In the genomic region with DNA sequence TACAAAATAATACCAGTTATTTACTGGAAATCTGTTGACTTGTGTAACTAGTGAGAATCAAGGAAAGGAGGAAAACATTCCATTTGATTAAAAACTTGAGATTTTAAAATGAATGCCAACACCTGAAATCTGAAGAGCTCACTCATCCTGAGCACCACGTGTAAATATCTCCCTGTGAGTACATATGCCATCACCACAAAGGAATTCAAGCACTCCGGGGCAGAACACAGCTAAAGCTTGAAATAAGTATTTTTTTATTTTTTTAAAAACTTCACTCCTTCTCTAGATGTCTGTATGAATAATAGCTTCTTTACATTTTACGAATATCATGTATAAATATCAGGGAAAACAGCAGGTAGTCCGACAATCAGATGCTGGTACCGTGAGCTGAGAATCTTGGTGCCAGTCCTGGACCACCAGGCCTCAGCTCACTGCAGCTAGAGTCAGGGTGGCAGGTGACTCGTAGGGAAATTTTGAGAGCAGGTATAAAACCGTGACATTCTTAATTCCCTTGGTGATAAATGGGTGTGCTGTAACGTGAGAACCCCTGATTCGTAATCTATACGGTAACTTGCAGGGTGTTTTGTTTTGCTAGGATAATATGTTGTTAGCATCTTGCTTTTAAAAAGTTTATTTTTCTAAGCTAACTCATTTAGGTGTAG, we compare ENCODE assay signal across 10 cellular contexts. TPM values are rescaled to one million over a fixed set of nuclear protein-coding genes. Genes with fewer than 3 reads are reported as not detected.
DNase-seq lines count a peak whose midpoint lies in the region; ATAC-seq and TF ChIP-seq lines count a peak whose summit lies in the region.
"Had no signal": no experiment of that assay in that cellular context is flagged by ENCODE, and none has a peak within 500 bp of the region (broad histone marks: within the 10 kb centered on the region; RNA-seq: fewer than 3 reads in every experiment).

No MANE protein-coding gene starts in this region.

- H4K8ac ChIP-seq in trophoblast cell (ENCODE audit: low read depth, low read length) = no peak overlapping the region

- H2BK12ac ChIP-seq in trophoblast cell (ENCODE audit: low read length) = no peak overlapping the region

- no peaks in the 10 kb centered on the region for H3K27me3 Mint-ChIP-seq in activated T-cell treated with anti-CD3 and anti-CD28 coated beads, Interleukin-2, amount 50 U/mL, for 24 hours

- no peak overlapping the region for H2AFZ ChIP-seq in trophoblast cell (ENCODE audit: insufficient read depth, low read length, poor library complexity)

- H3K14ac ChIP-seq in trophoblast cell (ENCODE audit: low read length) = no peak overlapping the region

- no peak overlapping the region for H3K27ac Mint-ChIP-seq in activated T-cell treated with anti-CD3 and anti-CD28 coated beads, Interleukin-2, amount 50 U/mL, for 24 hours

- no peak for TF ChIP-seq POLR2A in suprapubic skin (IDR thresholded peaks at IDR 0.05)

- H3K79me2 ChIP-seq in trophoblast cell (ENCODE audit: control insufficient read depth, insufficient read depth, low read length, poor library complexity) = no peaks in the 10 kb centered on the region

- H3K9ac ChIP-seq in trophoblast cell (ENCODE audit: low read length) = no peak overlapping the region

- no peak overlapping the region for H3K18ac ChIP-seq in trophoblast cell (ENCODE audit: low read length)

- no peak overlapping the region for H4K12ac ChIP-seq in trophoblast cell (ENCODE audit: low read depth, low read length)

- H2BK120ac ChIP-seq in trophoblast cell (ENCODE audit: insufficient read depth, low read length, poor library complexity) = no peak overlapping the region

- no CpG with 5 or more reads among the region's 10 CpGs for WGBS in trophoblast cell (ENCODE audit: extremely low coverage, insufficient coverage, insufficient read length)
- 66% methylated on average over 10 of the region's 10 CpGs for WGBS in suprapubic skin

- no peak overlapping the region for H3K27ac ChIP-seq in trophoblast cell (ENCODE audit: low read depth, low read length)
- no peak overlapping the region for H3K27ac ChIP-seq in suprapubic skin

- H3K27me3 ChIP-seq in trophoblast cell (ENCODE audit: insufficient read depth, low read length) = no peaks in the 10 kb centered on the region
- H3K27me3 ChIP-seq in suprapubic skin = no peaks in the 10 kb centered on the region

- no peak for TF ChIP-seq EP300 in suprapubic skin (IDR thresholded peaks at IDR 0.05)

- no peak overlapping the region for H3K23ac ChIP-seq in trophoblast cell (ENCODE audit: low read length)

- no peak overlapping the region for H2AK5ac ChIP-seq in trophoblast cell (ENCODE audit: low read length)

- H3K9me3 Mint-ChIP-seq in activated T-cell treated with anti-CD3 and anti-CD28 coated beads, Interleukin-2, amount 50 U/mL, for 24 hours = no peaks in the 10 kb centered on the region

- H3K9me3 ChIP-seq in trophoblast cell (ENCODE audit: insufficient read depth, low read depth, low read length) (no peaks in the 10 kb centered on the region), suprapubic skin (no peaks in the 10 kb centered on the region)

- H3K4ac ChIP-seq in trophoblast cell (ENCODE audit: low read depth, low read length) = no peak overlapping the region

- H3K4me3 ChIP-seq in trophoblast cell (ENCODE audit: low read depth, low read length) (no peak overlapping the region), suprapubic skin (no peak overlapping the region)

- no peak for ATAC-seq in GM18868 (IDR thresholded peaks at IDR 0.05; ENCODE audit: unreplicated experiment)

- H3K4me1 Mint-ChIP-seq in activated T-cell treated with anti-CD3 and anti-CD28 coated beads, Interleukin-2, amount 50 U/mL, for 24 hours (ENCODE audit: low read depth) = peaks cover 35% of the 10 kb centered on the region

- no peak overlapping the region for H4K91ac ChIP-seq in trophoblast cell (ENCODE audit: low read depth, low read length)

- no peak overlapping the region for H2BK5ac ChIP-seq in trophoblast cell (ENCODE audit: low read depth, low read length, poor library complexity)

- H3K79me1 ChIP-seq in trophoblast cell (ENCODE audit: low read length) = no peaks in the 10 kb centered on the region

- H3K4me1 ChIP-seq in trophoblast cell (ENCODE audit: control insufficient read depth in 1 of 2, insufficient read depth in 2 of 2, low read length in 2 of 2) (peaks cover 0 to 3% of the 10 kb centered on the region in 2 experiments), suprapubic skin (no peaks in the 10 kb centered on the region)

- no peak overlapping the region for H3K4me3 Mint-ChIP-seq in activated T-cell treated with anti-CD3 and anti-CD28 coated beads, Interleukin-2, amount 50 U/mL, for 24 hours

- H3K36me3 ChIP-seq in trophoblast cell (ENCODE audit: control insufficient read depth in 1 of 2, insufficient read depth in 2 of 2, low read length in 2 of 2) = no peaks in the 10 kb centered on the region
- no peaks in the 10 kb centered on the region for H3K36me3 ChIP-seq in suprapubic skin

- peaks cover 16% of the 10 kb centered on the region for H3K36me3 Mint-ChIP-seq in activated T-cell treated with anti-CD3 and anti-CD28 coated beads, Interleukin-2, amount 50 U/mL, for 24 hours (ENCODE audit: low read depth)

- no peak for TF ChIP-seq CTCF in suprapubic skin (IDR thresholded peaks at IDR 0.05)

- DNase-seq in GM03348 (ENCODE audit: low spot score) (peak; percentile 77), NCI-H526 (lab: John Stamatoyannopoulos, UW) (peak; percentile 79 to 89), fibroblast of gingiva (ENCODE audit: low read depth) (peak; percentile 45), trophoblast cell (peak; percentile 47 to 71), cerebellar cortex (ENCODE audit: low spot score) (no peak), suprapubic skin (ENCODE audit: low spot score in 2 of 2) (no peak)
- DNase-seq in activated T-cell treated with anti-CD3 and anti-CD28 coated beads, Interleukin-2, amount 50 U/mL, for 24 hours = no peak
- DNase-seq: NCI-H774, substantia nigra had no signal

- H3K4me2 ChIP-seq in trophoblast cell (ENCODE audit: low read length) = no peak overlapping the region

RNA-seq across cellular contexts. Expression of a gene that starts 12.7 kb away (rescaled TPM):
- 10.6 and 10.8 TPM in 2 replicates for polyA plus RNA-seq in trophoblast cell (2013)
- 10 to 100 TPM; 34.0 to 45.1 (median 39.8) TPM for total RNA-seq in suprapubic skin

Comparison
In these comparisons a context has a peak if more than half of its experiments do, and no peak if none do; other contexts are left out.
1. DNase-seq: peak in GM03348 (single experiment), NCI-H526 (2 of 2), fibroblast of gingiva (single experiment) and trophoblast cell (2 of 2); none in cerebellar cortex (single experiment), suprapubic skin (0 of 2) and activated T-cell treated with anti-CD3 and anti-CD28 coated beads, Interleukin-2, amount 50 U/mL, for 24 hours (single experiment).